ENCODE assay signal across 10 cellular contexts in genomic region chr3:149004622-149005021, GRCh38. TPM values are rescaled to one million over a fixed set of nuclear protein-coding genes. Genes with fewer than 3 reads are reported as not detected.
DNase-seq lines count a peak whose midpoint lies in the region; ATAC-seq and TF ChIP-seq lines count a peak whose summit lies in the region.
"Had no signal": no experiment of that assay in that cellular context is flagged by ENCODE, and none has a peak within 500 bp of the region (broad histone marks: within the 10 kb centered on the region; RNA-seq: fewer than 3 reads in every experiment).

No MANE protein-coding gene starts in this region.

- H3K36me3 ChIP-seq in SK-N-SH (replicated peaks in 1 of 2; ENCODE audit: control insufficient read depth in 1 of 2, insufficient read depth in 2 of 2, low read length in 1 of 2) (peaks cover 16 to 21% of the 10 kb centered on the region in 2 experiments), right atrium auricular region (peaks cover 33% of the 10 kb centered on the region), uterus (no peaks in the 10 kb centered on the region)

- H3K4me2 ChIP-seq in SK-N-SH, result no peak overlapping the region

- H3K27me3 ChIP-seq in SK-N-SH (ENCODE audit: insufficient read depth), result no peaks in the 10 kb centered on the region
- H3K27me3 ChIP-seq in right atrium auricular region, result no peaks in the 10 kb centered on the region
- H3K27me3 ChIP-seq in uterus, result no peaks in the 10 kb centered on the region
- H3K27me3 ChIP-seq: gastroesophageal sphincter had no signal

- H4K20me1 ChIP-seq in SK-N-SH (ENCODE audit: insufficient read depth), result no peaks in the 10 kb centered on the region

- POLR2A ChIA-PET in SK-N-SH (lab: Yijun Ruan, JAX), result no interaction called here

- H3K4me3 ChIP-seq in SK-N-SH (ENCODE audit: low read depth in 2 of 2, low read length in 1 of 2) (no peak overlapping the region), right atrium auricular region (no peak overlapping the region), uterus (no peak overlapping the region)
- H3K4me3 ChIP-seq: gastroesophageal sphincter had no signal

- intact Hi-C loops in uterus (cut with DNase I; ENCODE audit: low total_unique reads), result no loop called here

- no peak for TF ChIP-seq CTCF in SK-N-SH (IDR thresholded peaks at IDR 0.05)
- no peak for TF ChIP-seq CTCF in right atrium auricular region (IDR thresholded peaks at IDR 0.05)
- TF ChIP-seq CTCF in uterus (IDR thresholded peaks at IDR 0.05), result no peak

- H3K9me2 ChIP-seq in SK-N-SH, result no peaks in the 10 kb centered on the region

- H2AFZ ChIP-seq in SK-N-SH (ENCODE audit: low read depth), result no peak overlapping the region

- no peak for TF ChIP-seq EP300 in SK-N-SH (IDR thresholded peaks at IDR 0.05; ENCODE audit: borderline replicate concordance in 1 of 2, low read depth in 1 of 2, low read length in 1 of 2)

- H3K27ac ChIP-seq in SK-N-SH (ENCODE audit: low read depth in 2 of 2, low read length in 1 of 2) (peak overlapping the region in 1 of 2 experiments; percentile 33; a peak in 1 of 4 replicates), right atrium auricular region (peak overlapping the region; percentile 49 to 53), uterus (peak overlapping the region; percentile 39 to 51)

- H3K9ac ChIP-seq in SK-N-SH, result no peak overlapping the region

- H3F3A ChIP-seq in SK-N-SH (replicated peaks; ENCODE audit: insufficient read depth), result no peaks in the 10 kb centered on the region

- peak; percentile 25; the same call in 2 of the 3 replicates for ATAC-seq in SK-N-SH treated with all-trans-retinoic acid at 6 μM for 48 hours
- ATAC-seq: gastroesophageal sphincter had no signal

- no peaks in the 10 kb centered on the region for H3K79me2 ChIP-seq in SK-N-SH (ENCODE audit: insufficient read depth)

- TF ChIP-seq RAD21 in SK-N-SH (IDR thresholded peaks at IDR 0.05; ENCODE audit: low read length), result no peak

- H3K9me3 ChIP-seq in SK-N-SH, result no peaks in the 10 kb centered on the region
- H3K9me3 ChIP-seq in right atrium auricular region, result no peaks in the 10 kb centered on the region
- H3K9me3 ChIP-seq in uterus, result no peaks in the 10 kb centered on the region
- H3K9me3 ChIP-seq: gastroesophageal sphincter had no signal

- H3K4me1 ChIP-seq in SK-N-SH (ENCODE audit: control insufficient read depth in 1 of 2, insufficient read depth in 2 of 2, low read depth in 1 of 2, low read length in 1 of 2) (no peaks in the 10 kb centered on the region; a peak in 3 of 4 replicates), right atrium auricular region (peaks cover 0 to 14% of the 10 kb centered on the region in 2 donors), uterus (no peaks in the 10 kb centered on the region)

- DNase-seq in SK-N-SH (no peak), SHP77 (lab: John Stamatoyannopoulos, UW) (peak; percentile 76 to 85), right atrium auricular region (ENCODE audit: low spot score) (no peak), uterus (no peak), ecto neural progenitor cell (ENCODE audit: low spot score) (no peak)
- no peak for DNase-seq in activated naive CD4-positive, alpha-beta T cell treated with Interleukin-2 at 50 U/mL for 16 hours
- no peak for DNase-seq in activated CD8-positive, alpha-beta memory T cell treated with anti-CD3 and anti-CD28 coated beads, Interleukin-2, amount 50 U/mL, for 4 hours
- DNase-seq: OCI-M1 had no signal

- TF ChIP-seq POLR2A in uterus (IDR thresholded peaks at IDR 0.05), result no peak

- WGBS in SK-N-SH (ENCODE audit: low lambda C conversion rate), result 44% methylated on average over 4 of the region's 4 CpGs

- CTCF ChIA-PET in SK-N-SH (lab: Yijun Ruan, JAX), result interaction anchor here (1.0 kb wide), 1 partner anchor 12 kb away, joined by 3 read pairs; no protein-coding TSS in a partner anchor

TF ChIP-seq in SK-N-SH treated with all-trans-retinoic acid at 6 μM for 48 hours, 23 proteins besides CTCF, POLR2A, EP300 and RAD21 (continues in another document):
- no peak for TF ChIP-seq ZFP3 (CRISPR knock-in tag; IDR thresholded peaks at IDR 0.05)
- TF ChIP-seq, protein P1, sequence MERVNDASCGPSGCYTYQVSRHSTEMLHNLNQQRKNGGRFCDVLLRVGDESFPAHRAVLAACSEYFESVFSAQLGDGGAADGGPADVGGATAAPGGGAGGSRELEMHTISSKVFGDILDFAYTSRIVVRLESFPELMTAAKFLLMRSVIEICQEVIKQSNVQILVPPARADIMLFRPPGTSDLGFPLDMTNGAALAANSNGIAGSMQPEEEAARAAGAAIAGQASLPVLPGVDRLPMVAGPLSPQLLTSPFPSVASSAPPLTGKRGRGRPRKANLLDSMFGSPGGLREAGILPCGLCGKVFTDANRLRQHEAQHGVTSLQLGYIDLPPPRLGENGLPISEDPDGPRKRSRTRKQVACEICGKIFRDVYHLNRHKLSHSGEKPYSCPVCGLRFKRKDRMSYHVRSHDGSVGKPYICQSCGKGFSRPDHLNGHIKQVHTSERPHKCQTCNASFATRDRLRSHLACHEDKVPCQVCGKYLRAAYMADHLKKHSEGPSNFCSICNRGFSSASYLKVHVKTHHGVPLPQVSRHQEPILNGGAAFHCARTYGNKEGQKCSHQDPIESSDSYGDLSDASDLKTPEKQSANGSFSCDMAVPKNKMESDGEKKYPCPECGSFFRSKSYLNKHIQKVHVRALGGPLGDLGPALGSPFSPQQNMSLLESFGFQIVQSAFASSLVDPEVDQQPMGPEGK (CRISPR knock-in tag; IDR thresholded peaks at IDR 0.05; ENCODE audit: borderline replicate concordance), result no peak
- no peak for TF ChIP-seq CSRNP3 (CRISPR knock-in tag; IDR thresholded peaks at IDR 0.05)
- TF ChIP-seq ZNF70 (CRISPR knock-in tag; IDR thresholded peaks at IDR 0.05), result no peak
- TF ChIP-seq TOX (CRISPR knock-in tag; IDR thresholded peaks at IDR 0.05; ENCODE audit: borderline replicate concordance), result no peak
- no peak for TF ChIP-seq BACH2 (CRISPR knock-in tag; IDR thresholded peaks at IDR 0.05; ENCODE audit: borderline replicate concordance)
- no peak for TF ChIP-seq GLIS3 (CRISPR knock-in tag; IDR thresholded peaks at IDR 0.05)
- TF ChIP-seq SNAI2 (CRISPR knock-in tag; IDR thresholded peaks at IDR 0.05), result no peak
- no peak for TF ChIP-seq PPARA (CRISPR knock-in tag; IDR thresholded peaks at IDR 0.05; ENCODE audit: borderline replicate concordance)
- no peak for TF ChIP-seq RARB (CRISPR knock-in tag; IDR thresholded peaks at IDR 0.05)

TF ChIP-seq in SK-N-SH, 30 proteins besides CTCF, POLR2A, EP300 and RAD21:
- no peak for TF ChIP-seq MXI1 (IDR thresholded peaks at IDR 0.05; ENCODE audit: low read depth, low read length)
- TF ChIP-seq GABPA (IDR thresholded peaks at IDR 0.05; ENCODE audit: low read depth), result no peak
- no peak for TF ChIP-seq SIN3A (IDR thresholded peaks at IDR 0.05; ENCODE audit: borderline replicate concordance, low read depth, low read length)
- TF ChIP-seq TEAD4 (IDR thresholded peaks at IDR 0.05; ENCODE audit: borderline replicate concordance, insufficient read depth), result no peak
- no peak for TF ChIP-seq IRF3 (IDR thresholded peaks at IDR 0.05; ENCODE audit: low read depth, low read length)
- no peak for TF ChIP-seq MEF2A (IDR thresholded peaks at IDR 0.05; ENCODE audit: borderline replicate concordance, low read depth)
- TF ChIP-seq NFIC (IDR thresholded peaks at IDR 0.05; ENCODE audit: borderline replicate concordance), result no peak
- no peak for TF ChIP-seq TCF12 (IDR thresholded peaks at IDR 0.05)
- TF ChIP-seq JUND (IDR thresholded peaks at IDR 0.05), result no peak
- TF ChIP-seq NRF1 (IDR thresholded peaks at IDR 0.05; ENCODE audit: low read depth, low read length), result no peak
- no peak for TF ChIP-seq FOXJ3 (CRISPR knock-in tag; IDR thresholded peaks at IDR 0.05)
- no peak for TF ChIP-seq FOXM1 (IDR thresholded peaks at IDR 0.05; ENCODE audit: low read depth)

RNA-seq across cellular contexts. Expression of gene GYG1, which starts 13.3 kb away (rescaled TPM):
- 16.8 and 21.7 TPM in 2 replicates for polyA plus RNA-seq in SK-N-SH (2012; rRNA removed)
- polyA plus RNA-seq in SK-N-SH (2012; cell fraction: cytosol; rRNA removed), result 21.0 and 23.2 TPM in 2 replicates
- 8.8 and 20.0 TPM in 2 replicates for polyA plus RNA-seq in SK-N-SH (2012; cell fraction: nucleus; rRNA removed)
- total RNA-seq in right atrium auricular region, result 10 to 100 TPM; 67.9 to 70.7 TPM
- 100 to 1,000 TPM in 1 of 4 donors, 10 to 100 TPM in 3; 37.4 to 122 (median 64.2) TPM for total RNA-seq in uterus

Comparison
In these comparisons a context has a peak if more than half of its experiments do, and no peak if none do; other contexts are left out.
1. DNase-seq: peak in SHP77 (2 of 2); none in SK-N-SH (single experiment), right atrium auricular region (single experiment), uterus (0 of 2), activated naive CD4-positive, alpha-beta T cell treated with Interleukin-2 at 50 U/mL for 16 hours (single experiment), activated CD8-positive, alpha-beta memory T cell treated with anti-CD3 and anti-CD28 coated beads, Interleukin-2, amount 50 U/mL, for 4 hours (single experiment) and ecto neural progenitor cell (single experiment).